Comparison of ENCODE assay signal across 29 cellular contexts in the genomic region with DNA sequence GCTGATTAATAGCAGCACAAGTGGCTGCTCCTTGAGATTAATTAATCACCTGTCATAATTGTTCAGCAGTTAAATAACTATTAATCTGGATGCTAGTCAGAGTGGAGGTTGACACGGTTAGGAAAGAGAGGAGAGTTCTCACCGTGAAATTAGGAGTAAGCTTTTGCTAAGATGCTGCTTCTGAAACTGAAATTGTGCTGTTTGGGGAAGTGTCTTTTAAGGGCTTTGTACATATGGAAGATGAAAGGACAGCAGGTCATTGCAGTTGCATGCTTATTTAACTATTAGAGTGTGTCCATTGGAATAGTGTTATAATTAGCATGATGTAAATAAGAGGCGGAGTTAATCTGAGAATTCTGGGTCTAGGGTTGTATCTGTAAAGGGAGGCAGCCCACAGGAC.
"Had no signal": no experiment of that assay in that cellular context is flagged by ENCODE, and none has a peak within 500 bp of the region (broad histone marks: within the 10 kb centered on the region; RNA-seq: fewer than 3 reads in every experiment).

No MANE protein-coding gene starts in this region.

- H3K4me2 ChIP-seq: PC-9 had no signal

- H3K27ac ChIP-seq: ascending aorta, cardiac muscle cell, coronary artery, PC-9, RWPE1 had no signal

- H3K4me3 ChIP-seq: ascending aorta, cardiac muscle cell, coronary artery, PC-9 had no signal

- ATAC-seq: activated CD4-positive, alpha-beta T cell treated with anti-CD3 and anti-CD28 coated beads for 36 hours; activated CD8-positive, alpha-beta T cell treated with anti-CD3 and anti-CD28 coated beads, Interleukin-2, amount 10 ng/mL, durations not matched to agents 7 days and 5 days; Right ventricle myocardium inferior; SK-N-SH treated with all-trans-retinoic acid at 6 μM for 48 hours had no signal

- H3K36me3 ChIP-seq: ascending aorta, cardiac muscle cell had no signal

- H3K4me1 ChIP-seq: ascending aorta had no signal

- H3K27me3 ChIP-seq: ascending aorta, cardiac muscle cell had no signal

- H3K9me3 ChIP-seq: ascending aorta had no signal

- H2AFZ ChIP-seq: PC-9 had no signal

- DNase-seq: activated CD4-positive, alpha-beta T cell treated with anti-CD3 and anti-CD28 coated beads for 36 hours; activated CD4-positive, alpha-beta T cell treated with anti-CD3 and anti-CD28 coated beads, Interleukin-2, amount 10 ng/mL, durations not matched to agents 7 days and 5 days; activated CD4-positive, alpha-beta T cell treated with anti-CD3 and anti-CD28 coated beads, Interleukin-2, amount 50 U/mL, for 48 hours; activated CD8-positive, alpha-beta T cell treated with anti-CD3 and anti-CD28 coated beads, Interleukin-2, amount 10 ng/mL, durations not matched to agents 7 days and 5 days; activated gamma-delta T cell; activated naive CD4-positive, alpha-beta T cell treated with Interleukin-2 at 50 U/mL for 16 hours; activated naive CD8-positive, alpha-beta T cell treated with anti-CD3 and anti-CD28 coated beads, Interleukin-2, amount 10 ng/mL, durations not matched to agents 7 days and 5 days; activated T-cell treated with anti-CD3 and anti-CD28 coated beads, Interleukin-2, amount 50 U/mL, for 24 hours; amygdala; KG1; NCI-H1092 treated with DMSO at 0.1 percent for 48 hours; NCI-H146; NCI-H187; NCI-H2029 treated with DMSO at 0.1 percent for 48 hours; NCI-H2107; NCI-H2171; NCI-H510A; NK-92 treated with Interleukin-12 subunit alpha and Interleukin-12 subunit beta, amount 100 ng/mL, for 24 hours; PC-9; SIG-M5; T-helper 1 cell; T-helper 2 cell; T-helper 9 cell had no signal
